ENCODE assay signal across 15 cellular contexts in genomic region chr14:88995437-88996198, GRCh38.
A peak's percentile ranks its signal among the peaks of the same experiment; 100 is the strongest.
DNase-seq lines count a peak whose midpoint lies in the region; ATAC-seq and TF ChIP-seq lines count a peak whose summit lies in the region.
"Had no signal": no experiment of that assay in that cellular context is flagged by ENCODE, and none has a peak within 500 bp of the region (broad histone marks: within the 10 kb centered on the region; RNA-seq: fewer than 3 reads in every experiment).

No MANE protein-coding gene starts in this region.

- peaks cover 27% of the 10 kb centered on the region for H3K4me1 ChIP-seq in osteoblast (ENCODE audit: insufficient read depth, low read length)

- H2AFZ ChIP-seq in osteoblast (ENCODE audit: low read length), result no peak overlapping the region

- no peaks in the 10 kb centered on the region for H3K9me3 ChIP-seq in osteoblast (ENCODE audit: low read depth, low read length)

- POLR2A ChIA-PET in BJ (lab: Charles Lee), result interaction anchor here (0.6 kb wide), 1 partner anchor 62 kb away, joined by 3 read pairs; no protein-coding TSS in a partner anchor
- POLR2A ChIA-PET in naive thymus-derived CD8-positive, alpha-beta T cell (lab: Charles Lee), result no interaction called here
- POLR2A ChIA-PET in activated CD4-positive, alpha-beta memory T cell treated with anti-CD3 and anti-CD28 coated beads for 36 hours (lab: Charles Lee), result interaction anchor here (0.6 kb wide), 1 partner anchor 823 kb away, joined by 3 read pairs; no protein-coding TSS in a partner anchor
- POLR2A ChIA-PET in activated CD4-positive, alpha-beta T cell treated with anti-CD3 and anti-CD28 coated beads, Interleukin-2, amount 10 ng/mL, durations not matched to agents 7 days and 5 days (lab: Charles Lee), result no interaction called here

- intact Hi-C loops in activated CD4-positive, alpha-beta memory T cell treated with anti-CD3 and anti-CD28 coated beads for 36 hours (cut with micrococcal nuclease), result no loop called here
- intact Hi-C loops in posterior cingulate gyrus (cut with DNase I), result no loop called here

- no peak overlapping the region for H3K27ac Mint-ChIP-seq in naive thymus-derived CD8-positive, alpha-beta T cell
- no peak overlapping the region for H3K27ac Mint-ChIP-seq in activated CD4-positive, alpha-beta memory T cell treated with anti-CD3 and anti-CD28 coated beads for 36 hours
- H3K27ac Mint-ChIP-seq in activated CD4-positive, alpha-beta T cell treated with anti-CD3 and anti-CD28 coated beads, Interleukin-2, amount 10 ng/mL, durations not matched to agents 7 days and 5 days, result no peak overlapping the region
- H3K27ac Mint-ChIP-seq: activated CD4-positive, alpha-beta T cell treated with anti-CD3 and anti-CD28 coated beads, Interleukin-2, amount 10 ng/mL, durations not matched to agents 24 days and 14 days; CD8-positive, alpha-beta memory T cell; progenitor cell of endocrine pancreas; T-helper 1 cell treated with Interleukin-12 subunit alpha and Interleukin-12 subunit beta and Interleukin-4 antibody, amounts not matched to agents 30 μg/mL and 1 μg/mL, for 36 hours had no signal

- no peak overlapping the region for H3K4me2 ChIP-seq in osteoblast (ENCODE audit: insufficient read depth, low read length)

- DNase-seq in BJ (ENCODE audit: low read depth) (peak; percentile 89), NCI-H226 (peak; percentile 88), epithelial cell of proximal tubule (ENCODE audit: low read depth) (peak; percentile 96), osteoblast (ENCODE audit: insufficient read length, low spot score, missing footprints) (peak; percentile 47), posterior cingulate gyrus (no peak)
- no peak for DNase-seq in naive thymus-derived CD8-positive, alpha-beta T cell
- no peak for DNase-seq in activated CD4-positive, alpha-beta memory T cell treated with anti-CD3 and anti-CD28 coated beads for 36 hours
- DNase-seq in activated CD4-positive, alpha-beta T cell treated with anti-CD3 and anti-CD28 coated beads, Interleukin-2, amount 10 ng/mL, durations not matched to agents 7 days and 5 days, result no peak
- DNase-seq: activated CD4-positive, alpha-beta T cell treated with anti-CD3 and anti-CD28 coated beads, Interleukin-2, amount 10 ng/mL, durations not matched to agents 24 days and 14 days; CD8-positive, alpha-beta memory T cell; NCI-H1105; stimulated activated CD8-positive, alpha-beta memory T cell treated with anti-CD3 and anti-CD28 coated beads, Interleukin-4, amount 100 ng/mL, for 48 hours had no signal

- H3K4me3 Mint-ChIP-seq in naive thymus-derived CD8-positive, alpha-beta T cell, result no peak overlapping the region
- H3K4me3 Mint-ChIP-seq in activated CD4-positive, alpha-beta memory T cell treated with anti-CD3 and anti-CD28 coated beads for 36 hours, result no peak overlapping the region
- no peak overlapping the region for H3K4me3 Mint-ChIP-seq in activated CD4-positive, alpha-beta T cell treated with anti-CD3 and anti-CD28 coated beads, Interleukin-2, amount 10 ng/mL, durations not matched to agents 7 days and 5 days
- H3K4me3 Mint-ChIP-seq: activated CD4-positive, alpha-beta T cell treated with anti-CD3 and anti-CD28 coated beads, Interleukin-2, amount 10 ng/mL, durations not matched to agents 24 days and 14 days; CD8-positive, alpha-beta memory T cell; T-helper 1 cell treated with Interleukin-12 subunit alpha and Interleukin-12 subunit beta and Interleukin-4 antibody, amounts not matched to agents 30 μg/mL and 1 μg/mL, for 36 hours had no signal

- ATAC-seq in naive thymus-derived CD8-positive, alpha-beta T cell, result no peak

- no peaks in the 10 kb centered on the region for H4K20me1 ChIP-seq in osteoblast (ENCODE audit: insufficient read depth, low read length)

- peaks cover 0 to 4% (median 0%) of the 10 kb centered on the region in 9 donors for H3K9me3 Mint-ChIP-seq in naive thymus-derived CD8-positive, alpha-beta T cell
- no peaks in the 10 kb centered on the region for H3K9me3 Mint-ChIP-seq in activated CD4-positive, alpha-beta memory T cell treated with anti-CD3 and anti-CD28 coated beads for 36 hours
- H3K9me3 Mint-ChIP-seq in activated CD4-positive, alpha-beta T cell treated with anti-CD3 and anti-CD28 coated beads, Interleukin-2, amount 10 ng/mL, durations not matched to agents 7 days and 5 days, result no peaks in the 10 kb centered on the region
- H3K9me3 Mint-ChIP-seq: activated CD4-positive, alpha-beta T cell treated with anti-CD3 and anti-CD28 coated beads, Interleukin-2, amount 10 ng/mL, durations not matched to agents 24 days and 14 days had no signal

- H3K27me3 ChIP-seq in BJ (ENCODE audit: control insufficient read depth, insufficient read depth, low read length) (no peaks in the 10 kb centered on the region), osteoblast (ENCODE audit: insufficient read depth, low read length) (no peaks in the 10 kb centered on the region)
- H3K27me3 ChIP-seq: cardiac muscle cell had no signal

- peak overlapping the region; percentile 19 for H3K27ac ChIP-seq in osteoblast (ENCODE audit: low read depth, low read length)
- H3K27ac ChIP-seq: cardiac muscle cell had no signal

- TF ChIP-seq CTCF in BJ (IDR thresholded peaks at IDR 0.05; ENCODE audit: insufficient read depth, low read depth, low read length) (no peak), epithelial cell of proximal tubule (conservative IDR thresholded peaks at IDR 0.05; ENCODE audit: low read depth, low read length) (no peak), osteoblast (IDR thresholded peaks at IDR 0.05; ENCODE audit: extremely low read depth, low read depth, low read length) (no peak)

- peaks cover 0 to 7% (median 0%) of the 10 kb centered on the region in 3 donors for H3K36me3 Mint-ChIP-seq in naive thymus-derived CD8-positive, alpha-beta T cell
- no peaks in the 10 kb centered on the region for H3K36me3 Mint-ChIP-seq in activated CD4-positive, alpha-beta memory T cell treated with anti-CD3 and anti-CD28 coated beads for 36 hours
- no peaks in the 10 kb centered on the region for H3K36me3 Mint-ChIP-seq in activated CD4-positive, alpha-beta T cell treated with anti-CD3 and anti-CD28 coated beads, Interleukin-2, amount 10 ng/mL, durations not matched to agents 7 days and 5 days (ENCODE audit: low read depth)
- H3K36me3 Mint-ChIP-seq: CD8-positive, alpha-beta memory T cell had no signal

- no peaks in the 10 kb centered on the region for H3K79me2 ChIP-seq in osteoblast (ENCODE audit: insufficient read depth, low read length)

- CTCF ChIA-PET in BJ (lab: Yijun Ruan, JAX), result no interaction called here
- CTCF ChIA-PET in activated CD4-positive, alpha-beta memory T cell treated with anti-CD3 and anti-CD28 coated beads for 36 hours (lab: Charles Lee), result no interaction called here
- CTCF ChIA-PET in activated CD4-positive, alpha-beta T cell treated with anti-CD3 and anti-CD28 coated beads, Interleukin-2, amount 10 ng/mL, durations not matched to agents 7 days and 5 days (lab: Charles Lee), result no interaction called here

- H3K36me3 ChIP-seq in BJ (ENCODE audit: control insufficient read depth, insufficient read depth, low read length) (no peaks in the 10 kb centered on the region), osteoblast (ENCODE audit: insufficient read depth, low read length) (no peaks in the 10 kb centered on the region)
- H3K36me3 ChIP-seq: cardiac muscle cell had no signal

- peaks cover 20 to 75% (median 38%) of the 10 kb centered on the region in 5 donors for H3K27me3 Mint-ChIP-seq in naive thymus-derived CD8-positive, alpha-beta T cell
- peaks cover 29% of the 10 kb centered on the region for H3K27me3 Mint-ChIP-seq in activated CD4-positive, alpha-beta memory T cell treated with anti-CD3 and anti-CD28 coated beads for 36 hours
- H3K27me3 Mint-ChIP-seq in activated CD4-positive, alpha-beta T cell treated with anti-CD3 and anti-CD28 coated beads, Interleukin-2, amount 10 ng/mL, durations not matched to agents 7 days and 5 days, result peaks cover 16% of the 10 kb centered on the region
- H3K27me3 Mint-ChIP-seq: progenitor cell of endocrine pancreas had no signal

- H3K4me1 Mint-ChIP-seq in naive thymus-derived CD8-positive, alpha-beta T cell, result peaks cover 0 to 2% (median 0%) of the 10 kb centered on the region in 4 donors
- peaks cover 2% of the 10 kb centered on the region for H3K4me1 Mint-ChIP-seq in activated CD4-positive, alpha-beta memory T cell treated with anti-CD3 and anti-CD28 coated beads for 36 hours (ENCODE audit: low read depth)
- no peaks in the 10 kb centered on the region for H3K4me1 Mint-ChIP-seq in activated CD4-positive, alpha-beta T cell treated with anti-CD3 and anti-CD28 coated beads, Interleukin-2, amount 10 ng/mL, durations not matched to agents 7 days and 5 days
- H3K4me1 Mint-ChIP-seq: activated CD4-positive, alpha-beta T cell treated with anti-CD3 and anti-CD28 coated beads, Interleukin-2, amount 10 ng/mL, durations not matched to agents 24 days and 14 days; CD8-positive, alpha-beta memory T cell had no signal

- H3K4me3 ChIP-seq in BJ (ENCODE audit: low read depth, low read length), result no peak overlapping the region
- no peak overlapping the region for H3K4me3 ChIP-seq in epithelial cell of proximal tubule (ENCODE audit: low read depth, low read length)
- no peak overlapping the region for H3K4me3 ChIP-seq in osteoblast (ENCODE audit: insufficient read depth, low read length)
- H3K4me3 ChIP-seq: cardiac muscle cell had no signal

Comparison
In these comparisons a context has a peak if more than half of its experiments do, and no peak if none do; other contexts are left out.
1. DNase-seq: peak in BJ (single experiment), NCI-H226 (single experiment), epithelial cell of proximal tubule (single experiment) and osteoblast (single experiment); none in naive thymus-derived CD8-positive, alpha-beta T cell (0 of 10), activated CD4-positive, alpha-beta memory T cell treated with anti-CD3 and anti-CD28 coated beads for 36 hours (single experiment), posterior cingulate gyrus (0 of 10) and activated CD4-positive, alpha-beta T cell treated with anti-CD3 and anti-CD28 coated beads, Interleukin-2, amount 10 ng/mL, durations not matched to agents 7 days and 5 days (single experiment).
2. POLR2A ChIA-PET loops: an anchor here in BJ (0.6 kb wide) and activated CD4-positive, alpha-beta memory T cell treated with anti-CD3 and anti-CD28 coated beads for 36 hours (0.6 kb wide); none called in naive thymus-derived CD8-positive, alpha-beta T cell and activated CD4-positive, alpha-beta T cell treated with anti-CD3 and anti-CD28 coated beads, Interleukin-2, amount 10 ng/mL, durations not matched to agents 7 days and 5 days.